ENCODE assay signal across 1 cellular context in genomic region chr4:2262145-2262943, GRCh38.
TF ChIP-seq lines count a peak whose summit lies in the region.

No MANE protein-coding gene starts in this region.

TF ChIP-seq in K562, 482 proteins besides CTCF, POLR2A, EP300 and RAD21 (continued from another document):
- TF ChIP-seq UBTF (IDR thresholded peaks at IDR 0.05; ENCODE audit: borderline replicate concordance in 1 of 2, low read depth in 2 of 2, low read length in 2 of 2) (peak; percentile 69 to 89; a peak in 3 of 4 replicates), KAT8 (IDR thresholded peaks at IDR 0.05; ENCODE audit: low read depth) (no peak), ETS2 (tag; IDR thresholded peaks at IDR 0.05; ENCODE audit: borderline replicate concordance, poor library complexity, severe bottlenecking) (no peak), HDAC6 (IDR thresholded peaks at IDR 0.05; ENCODE audit: low read depth, low read length) (0 out of 2 replicates have a peak, but pooled peaks have one; percentile 17), YY1 (IDR thresholded peaks at IDR 0.05; ENCODE audit: borderline replicate concordance in 1 of 3, control insufficient read depth in 1 of 3, extremely low read depth in 1 of 3, insufficient read depth in 3 of 3, insufficient read length in 1 of 3, insufficient replicate concordance in 2 of 3, low read depth in 1 of 3, low read length in 2 of 3) (peak in 1 of 3 experiments; percentile 64), FOXA3 (CRISPR knock-in tag; conservative IDR thresholded peaks at IDR 0.05 in 1 of 2, IDR thresholded peaks at IDR 0.05 in 1 of 2) (peak in 1 of 2 experiments; percentile 81; a peak in 2 of 4 replicates), FOXO4 (CRISPR knock-in tag; IDR thresholded peaks at IDR 0.05) (no peak), CTBP1 (IDR thresholded peaks at IDR 0.05; ENCODE audit: borderline replicate concordance) (peak; percentile 100), NR2C1 (IDR thresholded peaks at IDR 0.05) (no peak), NR2C1 (tag; IDR thresholded peaks at IDR 0.05) (no peak), MGA (IDR thresholded peaks at IDR 0.05) (peak; percentile 52; the same call in 1 of the 2 replicates), ZNF407 (IDR thresholded peaks at IDR 0.05; ENCODE audit: low read depth) (no peak), MTA3 (IDR thresholded peaks at IDR 0.05; ENCODE audit: borderline replicate concordance) (peak; percentile 88; the same call in 1 of the 2 replicates), ELF2 (CRISPR knock-in tag; IDR thresholded peaks at IDR 0.05) (peak; percentile 69), BHLHE40 (IDR thresholded peaks at IDR 0.05; ENCODE audit: low read length) (peak; percentile 87), KDM2B (CRISPR knock-in tag; IDR thresholded peaks at IDR 0.05) (peak; percentile 89), MITF (IDR thresholded peaks at IDR 0.05) (no peak), POLR2AphosphoS5 (IDR thresholded peaks at IDR 0.05; ENCODE audit: control insufficient read depth, insufficient read depth, low read depth, low read length) (peak; percentile 75), SP2 (IDR thresholded peaks at IDR 0.05; ENCODE audit: extremely low read depth, low read depth, low read length, poor library complexity, severe bottlenecking) (peak; percentile 92), POLR2B (IDR thresholded peaks at IDR 0.05; ENCODE audit: low read depth, partially characterized antibody) (peak; percentile 65), ELF4 (CRISPR knock-in tag; IDR thresholded peaks at IDR 0.05) (0 out of 2 replicates have a peak, but pooled peaks have one; percentile 12), ZNF830 (CRISPR knock-in tag; IDR thresholded peaks at IDR 0.05) (0 out of 2 replicates have a peak, but pooled peaks have one; percentile 55)
- TF ChIP-seq, protein P1, sequence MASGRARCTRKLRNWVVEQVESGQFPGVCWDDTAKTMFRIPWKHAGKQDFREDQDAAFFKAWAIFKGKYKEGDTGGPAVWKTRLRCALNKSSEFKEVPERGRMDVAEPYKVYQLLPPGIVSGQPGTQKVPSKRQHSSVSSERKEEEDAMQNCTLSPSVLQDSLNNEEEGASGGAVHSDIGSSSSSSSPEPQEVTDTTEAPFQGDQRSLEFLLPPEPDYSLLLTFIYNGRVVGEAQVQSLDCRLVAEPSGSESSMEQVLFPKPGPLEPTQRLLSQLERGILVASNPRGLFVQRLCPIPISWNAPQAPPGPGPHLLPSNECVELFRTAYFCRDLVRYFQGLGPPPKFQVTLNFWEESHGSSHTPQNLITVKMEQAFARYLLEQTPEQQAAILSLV (tag; IDR thresholded peaks at IDR 0.05) = no peak
